ENCODE assay signal across 1 cellular context in the genomic region with DNA sequence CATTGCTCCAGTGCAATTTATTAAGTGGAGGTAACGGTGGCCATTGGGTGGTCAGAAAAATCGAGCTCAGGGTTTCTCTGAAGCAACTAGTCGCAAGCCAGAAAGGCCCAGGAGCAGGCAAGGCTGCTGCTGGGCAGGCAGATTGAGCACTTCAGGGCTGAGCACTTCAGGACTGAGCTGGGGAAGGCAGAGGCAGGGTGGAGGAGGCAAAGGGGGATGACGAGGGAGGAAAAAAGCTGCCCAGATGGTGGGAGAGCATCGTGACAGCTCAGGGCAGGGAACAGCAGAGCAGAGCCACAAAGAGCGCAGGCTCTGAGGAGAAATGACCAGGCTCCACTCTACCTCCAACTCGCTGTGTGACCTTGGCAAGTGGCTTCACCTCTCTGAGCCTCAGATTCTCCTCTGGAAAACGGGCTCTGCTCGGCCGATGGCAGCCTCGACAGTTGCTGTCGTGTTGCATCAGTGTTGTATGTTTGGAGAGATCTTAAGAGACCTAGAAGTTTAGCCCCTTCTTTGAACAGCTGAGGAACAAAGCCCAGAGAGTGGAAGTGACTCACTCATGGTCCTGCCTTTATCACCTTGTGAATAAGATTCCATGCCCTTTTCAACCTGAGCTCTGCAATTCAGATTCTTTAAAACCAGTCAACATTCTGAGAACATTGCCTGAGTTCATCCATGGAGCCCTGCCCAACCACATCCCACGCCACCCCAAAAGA.
TF ChIP-seq lines count a peak whose summit lies in the region.

No MANE protein-coding gene starts in this region.

TF ChIP-seq in K562, 482 proteins besides CTCF, POLR2A, EP300 and RAD21 (continued from another document and continues in another):
- TF ChIP-seq, protein P1, sequence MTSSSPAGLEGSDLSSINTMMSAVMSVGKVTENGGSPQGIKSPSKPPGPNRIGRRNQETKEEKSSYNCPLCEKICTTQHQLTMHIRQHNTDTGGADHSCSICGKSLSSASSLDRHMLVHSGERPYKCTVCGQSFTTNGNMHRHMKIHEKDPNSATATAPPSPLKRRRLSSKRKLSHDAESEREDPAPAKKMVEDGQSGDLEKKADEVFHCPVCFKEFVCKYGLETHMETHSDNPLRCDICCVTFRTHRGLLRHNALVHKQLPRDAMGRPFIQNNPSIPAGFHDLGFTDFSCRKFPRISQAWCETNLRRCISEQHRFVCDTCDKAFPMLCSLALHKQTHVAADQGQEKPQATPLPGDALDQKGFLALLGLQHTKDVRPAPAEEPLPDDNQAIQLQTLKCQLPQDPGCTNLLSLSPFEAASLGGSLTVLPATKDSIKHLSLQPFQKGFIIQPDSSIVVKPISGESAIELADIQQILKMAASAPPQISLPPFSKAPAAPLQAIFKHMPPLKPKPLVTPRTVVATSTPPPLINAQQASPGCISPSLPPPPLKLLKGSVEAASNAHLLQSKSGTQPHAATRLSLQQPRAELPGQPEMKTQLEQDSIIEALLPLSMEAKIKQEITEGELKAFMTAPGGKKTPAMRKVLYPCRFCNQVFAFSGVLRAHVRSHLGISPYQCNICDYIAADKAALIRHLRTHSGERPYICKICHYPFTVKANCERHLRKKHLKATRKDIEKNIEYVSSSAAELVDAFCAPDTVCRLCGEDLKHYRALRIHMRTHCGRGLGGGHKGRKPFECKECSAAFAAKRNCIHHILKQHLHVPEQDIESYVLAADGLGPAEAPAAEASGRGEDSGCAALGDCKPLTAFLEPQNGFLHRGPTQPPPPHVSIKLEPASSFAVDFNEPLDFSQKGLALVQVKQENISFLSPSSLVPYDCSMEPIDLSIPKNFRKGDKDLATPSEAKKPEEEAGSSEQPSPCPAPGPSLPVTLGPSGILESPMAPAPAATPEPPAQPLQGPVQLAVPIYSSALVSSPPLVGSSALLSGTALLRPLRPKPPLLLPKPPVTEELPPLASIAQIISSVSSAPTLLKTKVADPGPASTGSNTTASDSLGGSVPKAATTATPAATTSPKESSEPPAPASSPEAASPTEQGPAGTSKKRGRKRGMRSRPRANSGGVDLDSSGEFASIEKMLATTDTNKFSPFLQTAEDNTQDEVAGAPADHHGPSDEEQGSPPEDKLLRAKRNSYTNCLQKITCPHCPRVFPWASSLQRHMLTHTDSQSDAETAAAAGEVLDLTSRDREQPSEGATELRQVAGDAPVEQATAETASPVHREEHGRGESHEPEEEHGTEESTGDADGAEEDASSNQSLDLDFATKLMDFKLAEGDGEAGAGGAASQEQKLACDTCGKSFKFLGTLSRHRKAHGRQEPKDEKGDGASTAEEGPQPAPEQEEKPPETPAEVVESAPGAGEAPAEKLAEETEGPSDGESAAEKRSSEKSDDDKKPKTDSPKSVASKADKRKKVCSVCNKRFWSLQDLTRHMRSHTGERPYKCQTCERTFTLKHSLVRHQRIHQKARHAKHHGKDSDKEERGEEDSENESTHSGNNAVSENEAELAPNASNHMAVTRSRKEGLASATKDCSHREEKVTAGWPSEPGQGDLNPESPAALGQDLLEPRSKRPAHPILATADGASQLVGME (CRISPR knock-in tag; IDR thresholded peaks at IDR 0.05), result 0 out of 2 replicates have a peak, but pooled peaks have one; percentile 58
- TF ChIP-seq CBX2 (IDR thresholded peaks at IDR 0.05; ENCODE audit: insufficient read depth, low read length, poor library complexity, severe bottlenecking) (no peak), SMARCC2 (IDR thresholded peaks at IDR 0.05; ENCODE audit: low read depth) (no peak), SAFB2 (IDR thresholded peaks at IDR 0.05; ENCODE audit: borderline replicate concordance, low read depth, low read length, severe bottlenecking) (no peak), RHOXF2B (CRISPR knock-in tag; conservative IDR thresholded peaks at IDR 0.05) (no peak), TEAD1 (CRISPR knock-in tag; IDR thresholded peaks at IDR 0.05) (no peak), CHD1 (IDR thresholded peaks at IDR 0.05; ENCODE audit: low read length) (no peak), CBX3 (IDR thresholded peaks at IDR 0.05; ENCODE audit: borderline replicate concordance in 1 of 2, low read length in 2 of 2) (no peak), POLR2AphosphoS5 (IDR thresholded peaks at IDR 0.05; ENCODE audit: control insufficient read depth, insufficient read depth, low read depth, low read length) (no peak), CCNT2 (IDR thresholded peaks at IDR 0.05; ENCODE audit: borderline replicate concordance, extremely low read depth, insufficient read length, low read depth, low read length) (peak; percentile 25), SREBF1 (IDR thresholded peaks at IDR 0.05; ENCODE audit: borderline replicate concordance, low read depth, low read length) (no peak), NCOA4 (IDR thresholded peaks at IDR 0.05; ENCODE audit: partially characterized antibody) (no peak), ZC3H11A (IDR thresholded peaks at IDR 0.05; ENCODE audit: low read depth, low read length) (no peak), ESRRA (IDR thresholded peaks at IDR 0.05; ENCODE audit: borderline replicate concordance, low read depth) (peak; percentile 48; the same call in 1 of the 2 replicates), HNRNPL (IDR thresholded peaks at IDR 0.05; ENCODE audit: low read depth, low read length) (no peak), ZZZ3 (IDR thresholded peaks at IDR 0.05) (no peak), HDAC1 (IDR thresholded peaks at IDR 0.05) (no peak), GATA2 (CRISPR knock-in tag; IDR thresholded peaks at IDR 0.05) (no peak), FOXA3 (CRISPR knock-in tag; conservative IDR thresholded peaks at IDR 0.05 in 1 of 2, IDR thresholded peaks at IDR 0.05 in 1 of 2) (no peak), HEY1 (CRISPR knock-in tag; IDR thresholded peaks at IDR 0.05; ENCODE audit: borderline replicate concordance) (no peak), HDAC6 (IDR thresholded peaks at IDR 0.05; ENCODE audit: low read depth, low read length) (no peak), ZKSCAN8 (CRISPR knock-in tag; IDR thresholded peaks at IDR 0.05) (no peak), PML (IDR thresholded peaks at IDR 0.05; ENCODE audit: low read length) (no peak), ZNF583 (CRISPR knock-in tag; IDR thresholded peaks at IDR 0.05) (no peak), ZSCAN32 (CRISPR knock-in tag; IDR thresholded peaks at IDR 0.05) (no peak)
- TF ChIP-seq, protein P2, sequence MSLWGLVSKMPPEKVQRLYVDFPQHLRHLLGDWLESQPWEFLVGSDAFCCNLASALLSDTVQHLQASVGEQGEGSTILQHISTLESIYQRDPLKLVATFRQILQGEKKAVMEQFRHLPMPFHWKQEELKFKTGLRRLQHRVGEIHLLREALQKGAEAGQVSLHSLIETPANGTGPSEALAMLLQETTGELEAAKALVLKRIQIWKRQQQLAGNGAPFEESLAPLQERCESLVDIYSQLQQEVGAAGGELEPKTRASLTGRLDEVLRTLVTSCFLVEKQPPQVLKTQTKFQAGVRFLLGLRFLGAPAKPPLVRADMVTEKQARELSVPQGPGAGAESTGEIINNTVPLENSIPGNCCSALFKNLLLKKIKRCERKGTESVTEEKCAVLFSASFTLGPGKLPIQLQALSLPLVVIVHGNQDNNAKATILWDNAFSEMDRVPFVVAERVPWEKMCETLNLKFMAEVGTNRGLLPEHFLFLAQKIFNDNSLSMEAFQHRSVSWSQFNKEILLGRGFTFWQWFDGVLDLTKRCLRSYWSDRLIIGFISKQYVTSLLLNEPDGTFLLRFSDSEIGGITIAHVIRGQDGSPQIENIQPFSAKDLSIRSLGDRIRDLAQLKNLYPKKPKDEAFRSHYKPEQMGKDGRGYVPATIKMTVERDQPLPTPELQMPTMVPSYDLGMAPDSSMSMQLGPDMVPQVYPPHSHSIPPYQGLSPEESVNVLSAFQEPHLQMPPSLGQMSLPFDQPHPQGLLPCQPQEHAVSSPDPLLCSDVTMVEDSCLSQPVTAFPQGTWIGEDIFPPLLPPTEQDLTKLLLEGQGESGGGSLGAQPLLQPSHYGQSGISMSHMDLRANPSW (CRISPR knock-in tag; IDR thresholded peaks at IDR 0.05), result no peak
- TF ChIP-seq, protein P3, sequence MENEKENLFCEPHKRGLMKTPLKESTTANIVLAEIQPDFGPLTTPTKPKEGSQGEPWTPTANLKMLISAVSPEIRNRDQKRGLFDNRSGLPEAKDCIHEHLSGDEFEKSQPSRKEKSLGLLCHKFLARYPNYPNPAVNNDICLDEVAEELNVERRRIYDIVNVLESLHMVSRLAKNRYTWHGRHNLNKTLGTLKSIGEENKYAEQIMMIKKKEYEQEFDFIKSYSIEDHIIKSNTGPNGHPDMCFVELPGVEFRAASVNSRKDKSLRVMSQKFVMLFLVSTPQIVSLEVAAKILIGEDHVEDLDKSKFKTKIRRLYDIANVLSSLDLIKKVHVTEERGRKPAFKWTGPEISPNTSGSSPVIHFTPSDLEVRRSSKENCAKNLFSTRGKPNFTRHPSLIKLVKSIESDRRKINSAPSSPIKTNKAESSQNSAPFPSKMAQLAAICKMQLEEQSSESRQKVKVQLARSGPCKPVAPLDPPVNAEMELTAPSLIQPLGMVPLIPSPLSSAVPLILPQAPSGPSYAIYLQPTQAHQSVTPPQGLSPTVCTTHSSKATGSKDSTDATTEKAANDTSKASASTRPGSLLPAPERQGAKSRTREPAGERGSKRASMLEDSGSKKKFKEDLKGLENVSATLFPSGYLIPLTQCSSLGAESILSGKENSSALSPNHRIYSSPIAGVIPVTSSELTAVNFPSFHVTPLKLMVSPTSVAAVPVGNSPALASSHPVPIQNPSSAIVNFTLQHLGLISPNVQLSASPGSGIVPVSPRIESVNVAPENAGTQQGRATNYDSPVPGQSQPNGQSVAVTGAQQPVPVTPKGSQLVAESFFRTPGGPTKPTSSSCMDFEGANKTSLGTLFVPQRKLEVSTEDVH (IDR thresholded peaks at IDR 0.05; ENCODE audit: low read depth, partially characterized antibody), result no peak
- TF ChIP-seq, protein P4, sequence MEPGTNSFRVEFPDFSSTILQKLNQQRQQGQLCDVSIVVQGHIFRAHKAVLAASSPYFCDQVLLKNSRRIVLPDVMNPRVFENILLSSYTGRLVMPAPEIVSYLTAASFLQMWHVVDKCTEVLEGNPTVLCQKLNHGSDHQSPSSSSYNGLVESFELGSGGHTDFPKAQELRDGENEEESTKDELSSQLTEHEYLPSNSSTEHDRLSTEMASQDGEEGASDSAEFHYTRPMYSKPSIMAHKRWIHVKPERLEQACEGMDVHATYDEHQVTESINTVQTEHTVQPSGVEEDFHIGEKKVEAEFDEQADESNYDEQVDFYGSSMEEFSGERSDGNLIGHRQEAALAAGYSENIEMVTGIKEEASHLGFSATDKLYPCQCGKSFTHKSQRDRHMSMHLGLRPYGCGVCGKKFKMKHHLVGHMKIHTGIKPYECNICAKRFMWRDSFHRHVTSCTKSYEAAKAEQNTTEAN (CRISPR knock-in tag; IDR thresholded peaks at IDR 0.05), result no peak
- TF ChIP-seq, protein P5, sequence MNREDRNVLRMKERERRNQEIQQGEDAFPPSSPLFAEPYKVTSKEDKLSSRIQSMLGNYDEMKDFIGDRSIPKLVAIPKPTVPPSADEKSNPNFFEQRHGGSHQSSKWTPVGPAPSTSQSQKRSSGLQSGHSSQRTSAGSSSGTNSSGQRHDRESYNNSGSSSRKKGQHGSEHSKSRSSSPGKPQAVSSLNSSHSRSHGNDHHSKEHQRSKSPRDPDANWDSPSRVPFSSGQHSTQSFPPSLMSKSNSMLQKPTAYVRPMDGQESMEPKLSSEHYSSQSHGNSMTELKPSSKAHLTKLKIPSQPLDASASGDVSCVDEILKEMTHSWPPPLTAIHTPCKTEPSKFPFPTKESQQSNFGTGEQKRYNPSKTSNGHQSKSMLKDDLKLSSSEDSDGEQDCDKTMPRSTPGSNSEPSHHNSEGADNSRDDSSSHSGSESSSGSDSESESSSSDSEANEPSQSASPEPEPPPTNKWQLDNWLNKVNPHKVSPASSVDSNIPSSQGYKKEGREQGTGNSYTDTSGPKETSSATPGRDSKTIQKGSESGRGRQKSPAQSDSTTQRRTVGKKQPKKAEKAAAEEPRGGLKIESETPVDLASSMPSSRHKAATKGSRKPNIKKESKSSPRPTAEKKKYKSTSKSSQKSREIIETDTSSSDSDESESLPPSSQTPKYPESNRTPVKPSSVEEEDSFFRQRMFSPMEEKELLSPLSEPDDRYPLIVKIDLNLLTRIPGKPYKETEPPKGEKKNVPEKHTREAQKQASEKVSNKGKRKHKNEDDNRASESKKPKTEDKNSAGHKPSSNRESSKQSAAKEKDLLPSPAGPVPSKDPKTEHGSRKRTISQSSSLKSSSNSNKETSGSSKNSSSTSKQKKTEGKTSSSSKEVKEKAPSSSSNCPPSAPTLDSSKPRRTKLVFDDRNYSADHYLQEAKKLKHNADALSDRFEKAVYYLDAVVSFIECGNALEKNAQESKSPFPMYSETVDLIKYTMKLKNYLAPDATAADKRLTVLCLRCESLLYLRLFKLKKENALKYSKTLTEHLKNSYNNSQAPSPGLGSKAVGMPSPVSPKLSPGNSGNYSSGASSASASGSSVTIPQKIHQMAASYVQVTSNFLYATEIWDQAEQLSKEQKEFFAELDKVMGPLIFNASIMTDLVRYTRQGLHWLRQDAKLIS (CRISPR knock-in tag; IDR thresholded peaks at IDR 0.05), result no peak
- TF ChIP-seq, protein P6, sequence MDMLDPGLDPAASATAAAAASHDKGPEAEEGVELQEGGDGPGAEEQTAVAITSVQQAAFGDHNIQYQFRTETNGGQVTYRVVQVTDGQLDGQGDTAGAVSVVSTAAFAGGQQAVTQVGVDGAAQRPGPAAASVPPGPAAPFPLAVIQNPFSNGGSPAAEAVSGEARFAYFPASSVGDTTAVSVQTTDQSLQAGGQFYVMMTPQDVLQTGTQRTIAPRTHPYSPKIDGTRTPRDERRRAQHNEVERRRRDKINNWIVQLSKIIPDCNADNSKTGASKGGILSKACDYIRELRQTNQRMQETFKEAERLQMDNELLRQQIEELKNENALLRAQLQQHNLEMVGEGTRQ (CRISPR knock-in tag; IDR thresholded peaks at IDR 0.05), result no peak
- TF ChIP-seq, protein P7, sequence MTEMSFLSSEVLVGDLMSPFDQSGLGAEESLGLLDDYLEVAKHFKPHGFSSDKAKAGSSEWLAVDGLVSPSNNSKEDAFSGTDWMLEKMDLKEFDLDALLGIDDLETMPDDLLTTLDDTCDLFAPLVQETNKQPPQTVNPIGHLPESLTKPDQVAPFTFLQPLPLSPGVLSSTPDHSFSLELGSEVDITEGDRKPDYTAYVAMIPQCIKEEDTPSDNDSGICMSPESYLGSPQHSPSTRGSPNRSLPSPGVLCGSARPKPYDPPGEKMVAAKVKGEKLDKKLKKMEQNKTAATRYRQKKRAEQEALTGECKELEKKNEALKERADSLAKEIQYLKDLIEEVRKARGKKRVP (CRISPR knock-in tag; IDR thresholded peaks at IDR 0.05), result peak; percentile 66; the same call in 1 of the 2 replicates
- TF ChIP-seq, protein P8, sequence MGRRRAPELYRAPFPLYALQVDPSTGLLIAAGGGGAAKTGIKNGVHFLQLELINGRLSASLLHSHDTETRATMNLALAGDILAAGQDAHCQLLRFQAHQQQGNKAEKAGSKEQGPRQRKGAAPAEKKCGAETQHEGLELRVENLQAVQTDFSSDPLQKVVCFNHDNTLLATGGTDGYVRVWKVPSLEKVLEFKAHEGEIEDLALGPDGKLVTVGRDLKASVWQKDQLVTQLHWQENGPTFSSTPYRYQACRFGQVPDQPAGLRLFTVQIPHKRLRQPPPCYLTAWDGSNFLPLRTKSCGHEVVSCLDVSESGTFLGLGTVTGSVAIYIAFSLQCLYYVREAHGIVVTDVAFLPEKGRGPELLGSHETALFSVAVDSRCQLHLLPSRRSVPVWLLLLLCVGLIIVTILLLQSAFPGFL (CRISPR knock-in tag; IDR thresholded peaks at IDR 0.05), result no peak
- TF ChIP-seq, protein P9, sequence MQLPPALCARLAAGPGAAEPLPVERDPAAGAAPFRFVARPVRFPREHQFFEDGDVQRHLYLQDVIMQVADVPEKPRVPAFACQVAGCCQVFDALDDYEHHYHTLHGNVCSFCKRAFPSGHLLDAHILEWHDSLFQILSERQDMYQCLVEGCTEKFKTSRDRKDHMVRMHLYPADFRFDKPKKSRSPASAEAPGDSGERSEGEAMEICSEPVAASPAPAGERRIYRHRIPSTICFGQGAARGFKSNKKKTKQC (CRISPR knock-in tag; IDR thresholded peaks at IDR 0.05), result no peak
- TF ChIP-seq, protein P10, sequence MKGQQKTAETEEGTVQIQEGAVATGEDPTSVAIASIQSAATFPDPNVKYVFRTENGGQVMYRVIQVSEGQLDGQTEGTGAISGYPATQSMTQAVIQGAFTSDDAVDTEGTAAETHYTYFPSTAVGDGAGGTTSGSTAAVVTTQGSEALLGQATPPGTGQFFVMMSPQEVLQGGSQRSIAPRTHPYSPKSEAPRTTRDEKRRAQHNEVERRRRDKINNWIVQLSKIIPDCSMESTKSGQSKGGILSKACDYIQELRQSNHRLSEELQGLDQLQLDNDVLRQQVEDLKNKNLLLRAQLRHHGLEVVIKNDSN (CRISPR knock-in tag; IDR thresholded peaks at IDR 0.05), result no peak
